ENCODE assay signal across 9 cellular contexts in genomic region chr13:99979453-99980200, GRCh38. TPM values are rescaled to one million over a fixed set of nuclear protein-coding genes. Genes with fewer than 3 reads are reported as not detected.
DNase-seq lines count a peak whose midpoint lies in the region; ATAC-seq, FAIRE-seq and TF ChIP-seq lines count a peak whose summit lies in the region.
"Had no signal": no experiment of that assay in that cellular context is flagged by ENCODE, and none has a peak within 500 bp of the region (broad histone marks: within the 10 kb centered on the region; RNA-seq: fewer than 3 reads in every experiment).

No MANE protein-coding gene starts in this region.

- TF ChIP-seq EP300 in gastroesophageal sphincter (IDR thresholded peaks at IDR 0.05), result no peak

- intact Hi-C loops in dorsolateral prefrontal cortex (cut with DNase I), result loop anchor here (5.0 kb wide), 2 partner anchors 108 to 253 kb away; partner anchors contain the start of gene PCCA (in 1 of the 2)

- H3K9me3 ChIP-seq in DOHH2 (ENCODE audit: control insufficient read depth, insufficient read depth, low read length) (no peaks in the 10 kb centered on the region), parathyroid adenoma (ENCODE audit: control insufficient read depth, low read length) (no peaks in the 10 kb centered on the region), gastroesophageal sphincter (peaks cover 0 to 3% (median 0%) of the 10 kb centered on the region in 3 donors)

- H3K4me2 ChIP-seq in DOHH2 (ENCODE audit: low read length), result peak overlapping the region; percentile 42
- H3K4me2 ChIP-seq in parathyroid adenoma (ENCODE audit: low read length), result peak overlapping the region; percentile 62

- TF ChIP-seq POLR2A in NB4 (IDR thresholded peaks at IDR 0.05; ENCODE audit: extremely low read depth, insufficient read length) (peak; percentile 61), gastroesophageal sphincter (IDR thresholded peaks at IDR 0.05) (no peak)

- H3K27ac ChIP-seq in DOHH2 (ENCODE audit: low read depth, low read length) (no peak overlapping the region), dorsolateral prefrontal cortex (peak overlapping the region in 58 of 59 donors; percentile 30 to 98 (median 88)), parathyroid adenoma (no peak overlapping the region), gastroesophageal sphincter (no peak overlapping the region)

- H3K4me1 ChIP-seq in DOHH2 (ENCODE audit: control insufficient read depth, low read length) (no peaks in the 10 kb centered on the region), parathyroid adenoma (no peaks in the 10 kb centered on the region), gastroesophageal sphincter (peaks cover 0 to 58% (median 39%) of the 10 kb centered on the region in 3 donors)

- H3K4me3 ChIP-seq in DOHH2 (ENCODE audit: low read length) (peak overlapping the region; percentile 45), NB4 (ENCODE audit: low read depth, low read length) (peak overlapping the region; percentile 63), dorsolateral prefrontal cortex (peak overlapping the region; percentile 42 to 77 (median 64)), parathyroid adenoma (ENCODE audit: low read depth, low read length) (no peak overlapping the region), gastroesophageal sphincter (peak overlapping the region in 1 of 2 donors; percentile 54)

- ATAC-seq in HG03039 (IDR thresholded peaks at IDR 0.05; ENCODE audit: unreplicated experiment), result no peak
- ATAC-seq in gastroesophageal sphincter, result no peak

- H2AFZ ChIP-seq in parathyroid adenoma, result no peak overlapping the region

- H3K36me3 ChIP-seq in DOHH2 (ENCODE audit: control insufficient read depth, low read length) (no peaks in the 10 kb centered on the region), parathyroid adenoma (ENCODE audit: control insufficient read depth, insufficient read depth, low read length) (no peaks in the 10 kb centered on the region), gastroesophageal sphincter (no peaks in the 10 kb centered on the region)

- no peaks in the 10 kb centered on the region for H4K20me1 ChIP-seq in DOHH2 (ENCODE audit: control insufficient read depth, insufficient read depth, low read depth, low read length)

- H3K79me2 ChIP-seq in DOHH2 (ENCODE audit: control insufficient read depth, low read length) (no peaks in the 10 kb centered on the region), parathyroid adenoma (no peaks in the 10 kb centered on the region)

- no peak for FAIRE-seq in frontal cortex (lab: Jason Lieb, UNC)

- no peak for TF ChIP-seq CTCF in DOHH2 (IDR thresholded peaks at IDR 0.05; ENCODE audit: low read depth, low read length, poor library complexity, severe bottlenecking)
- no peak for TF ChIP-seq CTCF in NB4 (IDR thresholded peaks at IDR 0.05; ENCODE audit: low read depth, low read length)
- TF ChIP-seq CTCF in dorsolateral prefrontal cortex (IDR thresholded peaks at IDR 0.05 in 54 of 56, conservative IDR thresholded peaks at IDR 0.05 in 2 of 56; ENCODE audit: low read depth in 1 of 56, partially characterized antibody in 56 of 56), result no peak
- TF ChIP-seq CTCF in parathyroid adenoma (IDR thresholded peaks at IDR 0.05), result no peak
- no peak for TF ChIP-seq CTCF in gastroesophageal sphincter (IDR thresholded peaks at IDR 0.05)

- no peaks in the 10 kb centered on the region for H3F3A ChIP-seq in DOHH2 (ENCODE audit: control insufficient read depth, insufficient read depth)

- H3K27me3 ChIP-seq in DOHH2 (ENCODE audit: control insufficient read depth, low read length), result peaks cover 26% of the 10 kb centered on the region
- peaks cover 0 to 100% (median 84%) of the 10 kb centered on the region in 45 donors for H3K27me3 ChIP-seq in dorsolateral prefrontal cortex
- H3K27me3 ChIP-seq in parathyroid adenoma (ENCODE audit: control insufficient read depth, insufficient read depth, low read length), result peaks cover 44% of the 10 kb centered on the region
- peaks cover 100% of the 10 kb centered on the region for H3K27me3 ChIP-seq in gastroesophageal sphincter

- H3K9me2 ChIP-seq in DOHH2 (replicated peaks; ENCODE audit: control insufficient read depth, low read length), result no peaks in the 10 kb centered on the region

- no peak overlapping the region for H3K9ac ChIP-seq in parathyroid adenoma

- DNase-seq in NB4 (ENCODE audit: low read depth), result peak; percentile 79
- DNase-seq in dorsolateral prefrontal cortex, result peak in 2 of 10 donors; percentile 42 to 71
- no peak for DNase-seq in frontal cortex (ENCODE audit: low spot score in 2 of 2)
- no peak for DNase-seq in T1000 (lab: John Stamatoyannopoulos, UW)
- DNase-seq: activated CD4-positive, alpha-beta T cell treated with anti-CD3 and anti-CD28 coated beads for 1 hour had no signal

- 0% methylated on average over 3 of the region's 59 CpGs; no CpG with 5 or more reads in 1 of the 2 donors for WGBS in gastroesophageal sphincter (ENCODE audit: low coverage in 1 of 2), 2 donors

RNA-seq across cellular contexts. Expression of gene ZIC2, which starts 2.0 kb away (rescaled TPM):
- total RNA-seq in dorsolateral prefrontal cortex, result 10 to 100 TPM in 117 of 120 experiments, 1 to 10 TPM in 3; 6.5 to 90.1 (median 24.5) TPM
- total RNA-seq in frontal cortex, result 2.4 TPM
- not detected for total RNA-seq in gastroesophageal sphincter

RNA-seq across cellular contexts. Expression of gene ZIC5, which starts 8.1 kb away (rescaled TPM):
- total RNA-seq in dorsolateral prefrontal cortex (10 to 100 TPM in 1 of 120 experiments, 1 to 10 TPM in 118, under 1 TPM in 1; 0.91 to 10.4 (median 3.1) TPM), frontal cortex (1.6 TPM), gastroesophageal sphincter (not detected)

Comparison
In these comparisons a context has a peak if more than half of its experiments do, and no peak if none do; other contexts are left out.
1. H3K27ac ChIP-seq: peak in dorsolateral prefrontal cortex (58 of 59); none in DOHH2 (single experiment), parathyroid adenoma (single experiment) and gastroesophageal sphincter (0 of 4).